Comparison of ENCODE assay signal across 10 cellular contexts in the genomic region with DNA sequence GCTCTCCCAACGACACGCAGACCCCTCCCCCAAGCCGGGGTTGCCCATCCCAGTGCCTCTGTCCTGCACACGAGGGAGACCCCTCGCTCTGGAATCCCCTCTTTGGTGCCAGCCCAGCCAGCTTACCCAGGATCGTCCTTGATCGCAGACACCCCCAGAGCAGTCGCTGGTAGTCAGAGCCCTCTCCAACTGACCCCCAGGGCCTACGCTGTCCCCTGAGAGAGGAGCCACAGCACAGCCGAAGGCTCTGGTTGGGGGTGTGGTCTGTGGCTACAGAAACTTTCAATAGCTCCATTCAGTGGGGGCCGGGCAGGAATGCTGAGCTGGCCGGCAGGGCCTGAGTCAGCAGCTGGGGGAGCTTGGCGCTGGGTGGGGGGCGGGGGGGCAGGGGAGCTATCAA. TPM values are rescaled to one million over a fixed set of nuclear protein-coding genes. Genes with fewer than 3 reads are reported as not detected.
DNase-seq lines count a peak whose midpoint lies in the region; ATAC-seq and TF ChIP-seq lines count a peak whose summit lies in the region.
"Had no signal": no experiment of that assay in that cellular context is flagged by ENCODE, and none has a peak within 500 bp of the region (broad histone marks: within the 10 kb centered on the region; RNA-seq: fewer than 3 reads in every experiment).

A gene with protein sequence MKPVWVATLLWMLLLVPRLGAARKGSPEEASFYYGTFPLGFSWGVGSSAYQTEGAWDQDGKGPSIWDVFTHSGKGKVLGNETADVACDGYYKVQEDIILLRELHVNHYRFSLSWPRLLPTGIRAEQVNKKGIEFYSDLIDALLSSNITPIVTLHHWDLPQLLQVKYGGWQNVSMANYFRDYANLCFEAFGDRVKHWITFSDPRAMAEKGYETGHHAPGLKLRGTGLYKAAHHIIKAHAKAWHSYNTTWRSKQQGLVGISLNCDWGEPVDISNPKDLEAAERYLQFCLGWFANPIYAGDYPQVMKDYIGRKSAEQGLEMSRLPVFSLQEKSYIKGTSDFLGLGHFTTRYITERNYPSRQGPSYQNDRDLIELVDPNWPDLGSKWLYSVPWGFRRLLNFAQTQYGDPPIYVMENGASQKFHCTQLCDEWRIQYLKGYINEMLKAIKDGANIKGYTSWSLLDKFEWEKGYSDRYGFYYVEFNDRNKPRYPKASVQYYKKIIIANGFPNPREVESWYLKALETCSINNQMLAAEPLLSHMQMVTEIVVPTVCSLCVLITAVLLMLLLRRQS (minus strand): TSS at position 268 of the 400 bp plus-strand sequence. CDS start 633 bp downstream, outside the sequence.

- H3K9me3 Mint-ChIP-seq in endothelial cell (ENCODE audit: unreplicated experiment) (no peaks in the 10 kb centered on the region), naive B cell (no peaks in the 10 kb centered on the region)
- H3K9me3 Mint-ChIP-seq: activated naive CD4-positive, alpha-beta T cell treated with anti-CD3 and anti-CD28 coated beads, Interleukin-2, amount 50 U/mL, for 24 hours had no signal

- H3K4me3 Mint-ChIP-seq in endothelial cell (ENCODE audit: unreplicated experiment) (peak within 1 kb of the TSS; percentile 40), naive B cell (no peak within 1 kb of the TSS)
- H3K4me3 Mint-ChIP-seq: activated naive CD4-positive, alpha-beta T cell treated with anti-CD3 and anti-CD28 coated beads, Interleukin-2, amount 50 U/mL, for 24 hours had no signal

- no peaks in the 10 kb centered on the region for H3K36me3 ChIP-seq in gastroesophageal sphincter

- H3K9me3 ChIP-seq in gastroesophageal sphincter = no peaks in the 10 kb centered on the region

- H3K27me3 ChIP-seq in gastroesophageal sphincter = peaks cover 3% of the 10 kb centered on the region

- TF ChIP-seq EP300 in gastroesophageal sphincter (IDR thresholded peaks at IDR 0.05) = no peak

- H3K27ac ChIP-seq in gastroesophageal sphincter = no peak within 1 kb of the TSS
- H3K27ac ChIP-seq: SK-N-MC had no signal

- H3K27ac Mint-ChIP-seq in endothelial cell (ENCODE audit: unreplicated experiment) = peak within 1 kb of the TSS; percentile 67
- H3K27ac Mint-ChIP-seq in naive B cell = peak within 1 kb of the TSS in 4 of 6 donors; percentile 45 to 80 (median 62)
- H3K27ac Mint-ChIP-seq: activated naive CD4-positive, alpha-beta T cell treated with anti-CD3 and anti-CD28 coated beads, Interleukin-2, amount 50 U/mL, for 24 hours had no signal

- peak in 8 of 14 donors; percentile 1 to 65 (median 24) for DNase-seq in C1 segment of cervical spinal cord (lab: John Stamatoyannopoulos, UW)
- DNase-seq in NCI-H226 = peak; percentile 52
- no peak for DNase-seq in endothelial cell (ENCODE audit: low spot score)
- DNase-seq in naive B cell = no peak
- DNase-seq in stimulated activated naive CD4-positive, alpha-beta T cell treated with Interleukin-2 at 50 U/mL for 16 hours (lab: John Stamatoyannopoulos, UW) = no peak
- DNase-seq in stimulated activated naive CD8-positive, alpha-beta T cell treated with anti-CD3 and anti-CD28 coated beads, Interleukin-15, Interleukin-2, amounts not matched to agents 100 U/mL and 50 U/mL, for 24 hours = no peak
- DNase-seq in NOMO-1 treated with DMSO at 0.1 percent for 48 hours (lab: John Stamatoyannopoulos, UW; ENCODE audit: unreplicated experiment) = no peak

- ATAC-seq in naive B cell (ENCODE audit: low read depth in 2 of 2) (no peak), gastroesophageal sphincter (no peak)
- no peak for ATAC-seq in stimulated activated naive CD8-positive, alpha-beta T cell treated with anti-CD3 and anti-CD28 coated beads, Interleukin-15, Interleukin-2, amounts not matched to agents 100 U/mL and 50 U/mL, for 24 hours

- no peak for TF ChIP-seq POLR2A in gastroesophageal sphincter (IDR thresholded peaks at IDR 0.05)

- H3K4me1 Mint-ChIP-seq in endothelial cell (ENCODE audit: unreplicated experiment) = peaks cover 13% of the 10 kb centered on the region
- H3K4me1 Mint-ChIP-seq in naive B cell = peaks cover 9 to 10% (median 9%) of the 10 kb centered on the region in 3 donors

- H3K27me3 Mint-ChIP-seq in endothelial cell (ENCODE audit: unreplicated experiment) = peaks cover 14% of the 10 kb centered on the region
- H3K27me3 Mint-ChIP-seq in naive B cell = peaks cover 0 to 7% (median 0%) of the 10 kb centered on the region in 3 donors
- H3K27me3 Mint-ChIP-seq: activated naive CD4-positive, alpha-beta T cell treated with anti-CD3 and anti-CD28 coated beads, Interleukin-2, amount 50 U/mL, for 24 hours had no signal

- TF ChIP-seq CTCF in endothelial cell (IDR thresholded peaks at IDR 0.05; ENCODE audit: unreplicated experiment) (no peak), gastroesophageal sphincter (IDR thresholded peaks at IDR 0.05) (no peak)

- peaks cover 0 to 8% (median 0%) of the 10 kb centered on the region in 3 donors for H3K4me1 ChIP-seq in gastroesophageal sphincter

- WGBS in gastroesophageal sphincter (ENCODE audit: low coverage in 1 of 2), 2 donors = no CpG with 5 or more reads among the region's 14 CpGs

- H3K36me3 Mint-ChIP-seq in endothelial cell (ENCODE audit: low read depth, unreplicated experiment) = peaks cover 7% of the 10 kb centered on the region
- H3K36me3 Mint-ChIP-seq in naive B cell = no peaks in the 10 kb centered on the region
- H3K36me3 Mint-ChIP-seq: activated naive CD4-positive, alpha-beta T cell treated with anti-CD3 and anti-CD28 coated beads, Interleukin-2, amount 50 U/mL, for 24 hours had no signal

- no peak within 1 kb of the TSS for H3K4me3 ChIP-seq in gastroesophageal sphincter
- H3K4me3 ChIP-seq: SK-N-MC had no signal

RNA-seq across cellular contexts. Expression of the gene that starts here (rescaled TPM):
- not detected for total RNA-seq in endothelial cell (ENCODE audit: unreplicated experiment)
- under 1 TPM in 3 of 6 donors, not detected in 3; 0.09 to 0.31 (median 0.17) TPM for polyA plus RNA-seq in naive B cell (ENCODE audit: low read depth in 6 of 6)
- not detected for total RNA-seq in gastroesophageal sphincter

Comparison
In these comparisons a context has a peak if more than half of its experiments do, and no peak if none do; other contexts are left out.
1. DNase-seq: peak in C1 segment of cervical spinal cord (8 of 14) and NCI-H226 (single experiment); none in endothelial cell (single experiment), naive B cell (single experiment), stimulated activated naive CD4-positive, alpha-beta T cell treated with Interleukin-2 at 50 U/mL for 16 hours (single experiment), stimulated activated naive CD8-positive, alpha-beta T cell treated with anti-CD3 and anti-CD28 coated beads, Interleukin-15, Interleukin-2, amounts not matched to agents 100 U/mL and 50 U/mL, for 24 hours (single experiment) and NOMO-1 treated with DMSO at 0.1 percent for 48 hours (single experiment).